1 cellular context compared by ENCODE assay signal in the genomic region with DNA sequence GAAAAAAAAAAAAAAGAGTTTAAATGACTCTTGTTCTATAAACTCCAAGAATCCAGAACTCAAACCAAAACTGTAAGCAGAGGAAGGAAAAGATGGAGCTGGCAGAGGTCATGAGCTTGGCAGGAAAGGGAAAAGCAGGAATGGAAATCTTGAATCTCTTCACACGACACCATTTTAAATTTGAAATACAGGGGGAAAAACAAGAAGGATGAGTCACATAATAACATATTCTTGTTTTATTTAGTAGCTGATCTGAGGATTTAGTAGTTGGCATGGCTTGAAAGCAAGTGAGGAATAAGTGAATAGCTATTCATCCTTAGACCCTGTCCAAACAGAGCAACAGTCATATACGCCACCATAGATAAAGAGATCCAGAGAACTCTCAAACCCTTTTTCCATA.
TF ChIP-seq lines count a peak whose summit lies in the region.

No MANE protein-coding gene starts in this region.

TF ChIP-seq in A549, 52 proteins besides CTCF, POLR2A, EP300 and RAD21:
- TF ChIP-seq ESRRA (IDR thresholded peaks at IDR 0.05; ENCODE audit: borderline replicate concordance, low read length) (no peak), POLR2AphosphoS2 (conservative IDR thresholded peaks at IDR 0.05; ENCODE audit: low read length) (no peak)
